ENCODE assay signal across 19 cellular contexts in the genomic region with DNA sequence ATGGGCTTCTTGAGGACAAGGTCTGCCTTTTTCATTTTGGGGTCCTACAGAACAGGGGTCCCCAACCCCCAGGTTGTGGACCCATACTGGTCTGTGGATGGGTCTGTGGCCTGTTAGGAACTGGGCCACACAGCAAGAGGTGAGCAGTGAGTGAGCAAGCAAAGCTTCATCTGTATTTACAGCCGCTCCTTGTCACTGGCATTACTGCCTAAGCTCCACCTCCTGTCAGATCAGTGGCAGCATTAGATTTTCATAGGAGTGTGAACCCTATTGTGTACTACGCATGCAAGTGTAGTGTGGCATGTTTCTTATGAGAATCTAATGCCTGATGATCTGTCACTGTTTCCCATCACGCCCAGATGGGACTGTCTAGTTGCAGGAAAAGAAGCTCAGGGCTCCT. TPM values are rescaled to one million over a fixed set of nuclear protein-coding genes. Genes with fewer than 3 reads are reported as not detected.
DNase-seq lines count a peak whose midpoint lies in the region; ATAC-seq, FAIRE-seq and TF ChIP-seq lines count a peak whose summit lies in the region.
"Had no signal": no experiment of that assay in that cellular context is flagged by ENCODE, and none has a peak within 500 bp of the region (broad histone marks: within the 10 kb centered on the region; RNA-seq: fewer than 3 reads in every experiment).

No MANE protein-coding gene starts in this region.

- H3K27ac ChIP-seq in HCT116 (ENCODE audit: low read depth, low read length) (peak overlapping the region; percentile 33), astrocyte (ENCODE audit: low read depth, low read length) (no peak overlapping the region), aorta (ENCODE audit: low read depth in 1 of 2, low read length in 2 of 2) (no peak overlapping the region)
- H3K27ac ChIP-seq: 22Rv1 had no signal

- H3K9me3 Mint-ChIP-seq in astrocyte (ENCODE audit: unreplicated experiment), result peaks cover 1% of the 10 kb centered on the region
- H3K9me3 Mint-ChIP-seq: central memory CD8-positive, alpha-beta T cell; nephron had no signal

- FAIRE-seq in astrocyte (lab: Jason Lieb, UNC), result no peak
- FAIRE-seq: GM12892, RCC 7860 had no signal

- peak overlapping the region; percentile 50 for H3K27ac Mint-ChIP-seq in astrocyte (ENCODE audit: unreplicated experiment)
- H3K27ac Mint-ChIP-seq: activated CD8-positive, alpha-beta T cell treated with anti-CD3 and anti-CD28 coated beads, Interleukin-2, amount 10 ng/mL, durations not matched to agents 7 days and 5 days; nephron had no signal

- H3K9me3 ChIP-seq in HCT116 (ENCODE audit: control insufficient read depth in 1 of 2, insufficient read depth in 1 of 2, low read depth in 1 of 2, low read length in 2 of 2) (no peaks in the 10 kb centered on the region), astrocyte (ENCODE audit: insufficient read depth, low read depth, low read length) (no peaks in the 10 kb centered on the region), mucosa of stomach (ENCODE audit: control insufficient read depth, low read length) (no peaks in the 10 kb centered on the region), aorta (ENCODE audit: control insufficient read depth, low read length) (no peaks in the 10 kb centered on the region)
- H3K9me3 ChIP-seq: BE2C had no signal

- BruUV-seq in HCT116 (replicated peaks; lab: Mats Ljungman, UMichigan), result no TSS peak

- ATAC-seq in HCT116, result no peak; the same call in 1 of the 2 replicates
- ATAC-seq in aorta (ENCODE audit: low FRiP score), result no peak
- ATAC-seq: activated CD8-positive, alpha-beta T cell treated with anti-CD3 and anti-CD28 coated beads, Interleukin-2, amount 10 ng/mL, durations not matched to agents 7 days and 5 days; K562 had no signal

- H3K36me3 ChIP-seq in HCT116 (ENCODE audit: control insufficient read depth in 1 of 2, insufficient read depth in 2 of 2, low read length in 2 of 2) (peaks cover 0 to 8% of the 10 kb centered on the region in 2 experiments; a peak in 1 of 4 replicates), astrocyte (ENCODE audit: insufficient read depth, low read length) (no peaks in the 10 kb centered on the region), mucosa of stomach (ENCODE audit: control insufficient read depth, insufficient read depth, low read length) (no peaks in the 10 kb centered on the region), aorta (ENCODE audit: control insufficient read depth in 1 of 2, insufficient read depth in 2 of 2, low read length in 1 of 2) (peaks cover 0 to 2% of the 10 kb centered on the region in 2 donors)
- H3K36me3 ChIP-seq: BE2C had no signal

- no peak for TF ChIP-seq CTCF in HCT116 (IDR thresholded peaks at IDR 0.05 in 2 of 3, conservative IDR thresholded peaks at IDR 0.05 in 1 of 3; ENCODE audit: borderline replicate concordance in 1 of 3, insufficient read depth in 1 of 3, low read depth in 2 of 3, low read length in 2 of 3)
- no peak for TF ChIP-seq CTCF in astrocyte (IDR thresholded peaks at IDR 0.05; ENCODE audit: insufficient read depth, low read depth, low read length)

- H3K4me1 Mint-ChIP-seq in astrocyte (ENCODE audit: low read depth, unreplicated experiment), result peaks cover 4% of the 10 kb centered on the region

- H3K4me2 ChIP-seq in HCT116 (ENCODE audit: low read length), result peak overlapping the region; percentile 54
- no peak overlapping the region for H3K4me2 ChIP-seq in astrocyte (ENCODE audit: low read length)

- H3K36me3 Mint-ChIP-seq in astrocyte (ENCODE audit: low read depth, unreplicated experiment), result peaks cover 19% of the 10 kb centered on the region

- H2AFZ ChIP-seq in HCT116 (ENCODE audit: low read depth, low read length, poor library complexity, severe bottlenecking), result no peak overlapping the region
- no peak overlapping the region for H2AFZ ChIP-seq in astrocyte (ENCODE audit: low read depth, low read length)

- H3K9ac ChIP-seq in HCT116 (ENCODE audit: low read length) (peak overlapping the region; percentile 24), astrocyte (ENCODE audit: low read length) (no peak overlapping the region), mucosa of stomach (ENCODE audit: low read length) (peak overlapping the region; percentile 35)

- H3K27me3 Mint-ChIP-seq in astrocyte (ENCODE audit: low read depth, unreplicated experiment), result no peaks in the 10 kb centered on the region
- H3K27me3 Mint-ChIP-seq: central memory CD8-positive, alpha-beta T cell had no signal

- WGBS in aorta, 2 donors, result 97 to 100% methylated on average over 3 of the region's 3 CpGs

- H3K79me2 ChIP-seq in HCT116 (ENCODE audit: insufficient read depth, low read length), result peaks cover 6% of the 10 kb centered on the region; the same call in 1 of the 2 replicates
- no peaks in the 10 kb centered on the region for H3K79me2 ChIP-seq in astrocyte (ENCODE audit: insufficient read depth, low read length)

- RAD21 ChIA-PET in HCT116 (lab: Charles Lee; ENCODE audit: low non-redundant PET in 1 of 2, low total read pairs in 2 of 2, uncharacterized antibody in 2 of 2, unreplicated experiment in 2 of 2), result no interaction called here

- DNase-seq in DMS153 (lab: John Stamatoyannopoulos, UW), result peak; percentile 7
- DNase-seq in DMS153 treated with DMSO at 0.1 percent for 48 hours (lab: John Stamatoyannopoulos, UW; ENCODE audit: unreplicated experiment), result no peak
- no peak for DNase-seq in HCT116 (ENCODE audit: low read depth, low spot score)
- no peak for DNase-seq in astrocyte (ENCODE audit: low read depth)
- DNase-seq in 8988T, result no peak
- no peak for DNase-seq in aorta
- DNase-seq in NCI-H345 treated with DMSO at 0.1 percent for 48 hours (lab: John Stamatoyannopoulos, UW; ENCODE audit: unreplicated experiment), result no peak
- DNase-seq: activated CD8-positive, alpha-beta T cell treated with anti-CD3 and anti-CD28 coated beads, Interleukin-2, amount 10 ng/mL, durations not matched to agents 7 days and 5 days; BE2C; NCI-H2107; stimulated activated CD4-positive, alpha-beta T cell treated with anti-CD3 and anti-CD28 coated beads, Interleukin-4, amount 100 ng/mL, for 1 hour had no signal

- POLR2A ChIA-PET in HCT116 (lab: Charles Lee), result interaction anchor here (1.0 to 2.1 kb wide), 5 partner anchors 8 to 50 kb away, joined by 4 to 5 read pairs (median 4); no protein-coding TSS in a partner anchor

- H4K20me1 ChIP-seq in HCT116 (ENCODE audit: insufficient read depth) (no peaks in the 10 kb centered on the region), astrocyte (ENCODE audit: insufficient read depth, low read length) (peaks cover 6% of the 10 kb centered on the region)

- H3K27me3 ChIP-seq in HCT116 (ENCODE audit: insufficient read depth, low read length) (no peaks in the 10 kb centered on the region), astrocyte (ENCODE audit: insufficient read depth, low read length) (no peaks in the 10 kb centered on the region), mucosa of stomach (ENCODE audit: control insufficient read depth, insufficient read depth, low read length) (no peaks in the 10 kb centered on the region), aorta (ENCODE audit: control insufficient read depth in 1 of 2, insufficient read depth in 2 of 2, low read length in 1 of 2) (no peaks in the 10 kb centered on the region)
- H3K27me3 ChIP-seq: BE2C had no signal

- intact Hi-C loops in HCT116 (cut with micrococcal nuclease), result no loop called here
- intact Hi-C loops in aorta (cut with DNase I), result no loop called here

- H3K9me2 ChIP-seq in HCT116 (ENCODE audit: insufficient read depth), result no peaks in the 10 kb centered on the region

- TF ChIP-seq RAD21 in HCT116 (IDR thresholded peaks at IDR 0.05; ENCODE audit: low read depth), result no peak

- H3K4me3 ChIP-seq in HCT116 (replicated peaks in 1 of 2; ENCODE audit: low read depth in 1 of 2, low read length in 2 of 2) (peak overlapping the region in 1 of 2 experiments; percentile 9; a peak in 1 of 4 replicates), astrocyte (ENCODE audit: insufficient read depth, low read depth, low read length) (no peak overlapping the region), mucosa of stomach (ENCODE audit: low read length) (no peak overlapping the region), aorta (ENCODE audit: low read length in 2 of 2) (no peak overlapping the region)
- H3K4me3 ChIP-seq: K562, skin epidermis had no signal

- TF ChIP-seq POLR2A in HCT116 (IDR thresholded peaks at IDR 0.05; ENCODE audit: borderline replicate concordance, extremely low read depth, insufficient read depth, insufficient read length), result no peak

- no peak overlapping the region for H3K4me3 Mint-ChIP-seq in astrocyte (ENCODE audit: unreplicated experiment)
- H3K4me3 Mint-ChIP-seq: activated CD8-positive, alpha-beta T cell treated with anti-CD3 and anti-CD28 coated beads, Interleukin-2, amount 10 ng/mL, durations not matched to agents 7 days and 5 days; central memory CD8-positive, alpha-beta T cell; nephron had no signal

- CTCF ChIA-PET in HCT116 (lab: Charles Lee), result interaction anchor here (0.9 to 1.9 kb wide), 3 partner anchors 38 to 145 kb away, joined by 3 to 8 read pairs (median 4); no protein-coding TSS in a partner anchor

- H3K4me1 ChIP-seq in HCT116 (ENCODE audit: control insufficient read depth in 1 of 2, insufficient read depth in 2 of 2, low read length in 2 of 2) (peaks cover 11 to 37% of the 10 kb centered on the region in 2 experiments), astrocyte (ENCODE audit: insufficient read depth, low read length) (no peaks in the 10 kb centered on the region), mucosa of stomach (ENCODE audit: control insufficient read depth, insufficient read depth, low read length) (peaks cover 32% of the 10 kb centered on the region), aorta (ENCODE audit: control insufficient read depth in 1 of 2, insufficient read depth in 2 of 2, low read length in 2 of 2) (no peaks in the 10 kb centered on the region)
- H3K4me1 ChIP-seq: BE2C had no signal

TF ChIP-seq in HCT116, 20 proteins besides CTCF, POLR2A, EP300 and RAD21:
- no peak for TF ChIP-seq ELF1 (IDR thresholded peaks at IDR 0.05; ENCODE audit: borderline replicate concordance, low read depth)
- TF ChIP-seq CBX3 (IDR thresholded peaks at IDR 0.05; ENCODE audit: low read depth), result peak; percentile 20; the same call in 1 of the 2 replicates

RNA-seq across cellular contexts. Expression of a gene that starts 33.9 kb away (rescaled TPM):
- total RNA-seq in HCT116 (2021; ENCODE audit: unreplicated experiment) (28.2 TPM), astrocyte (9.1 and 11.7 TPM in 2 replicates), aorta (10 to 100 TPM; 17.8 to 31.0 TPM)
- polyA plus RNA-seq in HCT116 (2012), result 10.8 and 11.2 TPM in 2 replicates
- 1 to 10 TPM; 1.0 to 5.2 TPM for polyA plus RNA-seq in aorta
